ENCODE assay signal across 26 cellular contexts in the genomic region with DNA sequence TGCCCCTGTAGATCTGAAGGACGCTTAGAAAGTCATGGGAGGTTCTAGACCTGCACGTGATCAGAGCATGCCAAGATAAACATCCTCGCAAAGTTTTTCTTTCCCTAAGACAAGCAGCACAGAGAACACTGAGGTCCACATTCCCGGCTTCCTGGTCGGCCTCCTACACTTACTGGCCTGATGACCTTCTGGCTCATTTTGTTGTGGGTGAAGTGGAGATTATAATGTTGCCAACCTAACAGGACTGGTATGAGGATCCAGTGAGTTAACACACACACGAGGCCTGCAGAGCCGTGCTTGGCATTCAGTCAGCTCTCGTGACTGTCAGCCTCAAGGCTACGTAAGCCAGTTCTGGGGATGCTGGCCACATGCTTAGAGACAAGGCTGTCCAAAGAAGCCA.
A peak's percentile ranks its signal among the peaks of the same experiment; 100 is the strongest.
DNase-seq lines count a peak whose midpoint lies in the region; FAIRE-seq and TF ChIP-seq lines count a peak whose summit lies in the region.
"Had no signal": no experiment of that assay in that cellular context is flagged by ENCODE, and none has a peak within 500 bp of the region (broad histone marks: within the 10 kb centered on the region; RNA-seq: fewer than 3 reads in every experiment).

No MANE protein-coding gene starts in this region.

- WGBS in small intestine, 3 donors = 64 to 72% (median 67%) methylated on average over 9 of the region's 9 CpGs
- 27% methylated on average over 7 of the region's 9 CpGs for WGBS in SK-N-SH (ENCODE audit: low lambda C conversion rate)

- H3K4me3 ChIP-seq in fibroblast of mammary gland (ENCODE audit: control insufficient read depth, low read depth, low read length) = no peak overlapping the region
- no peak overlapping the region for H3K4me3 ChIP-seq in small intestine (ENCODE audit: low read depth in 1 of 2, low read length in 2 of 2)
- no peak overlapping the region for H3K4me3 ChIP-seq in SK-N-SH (ENCODE audit: low read depth in 2 of 2, low read length in 1 of 2)
- H3K4me3 ChIP-seq: esophagus squamous epithelium, Peyer's patch, skin epidermis had no signal

- POLR2A ChIA-PET in SK-N-SH (lab: Yijun Ruan, JAX) = no interaction called here

- no peaks in the 10 kb centered on the region for H4K20me1 ChIP-seq in SK-N-SH (ENCODE audit: insufficient read depth)

- H3K9me3 ChIP-seq in small intestine (ENCODE audit: control insufficient read depth, low read depth) = no peaks in the 10 kb centered on the region
- H3K9me3 ChIP-seq in SK-N-SH = no peaks in the 10 kb centered on the region
- H3K9me3 ChIP-seq: esophagus squamous epithelium, Peyer's patch had no signal

- H2AFZ ChIP-seq in SK-N-SH (ENCODE audit: low read depth) = no peak overlapping the region

- H3K27ac ChIP-seq in small intestine (ENCODE audit: low read depth in 1 of 2, low read length in 1 of 2) = no peak overlapping the region
- H3K27ac ChIP-seq in SK-N-SH (ENCODE audit: low read depth in 2 of 2, low read length in 1 of 2) = no peak overlapping the region
- H3K27ac ChIP-seq: esophagus squamous epithelium, Peyer's patch, skin epidermis had no signal

- no peaks in the 10 kb centered on the region for H3K79me2 ChIP-seq in SK-N-SH (ENCODE audit: insufficient read depth)

- no peak overlapping the region for H3K9ac ChIP-seq in SK-N-SH

- TF ChIP-seq EP300 in SK-N-SH (IDR thresholded peaks at IDR 0.05; ENCODE audit: borderline replicate concordance in 1 of 2, low read depth in 1 of 2, low read length in 1 of 2) = no peak

- CTCF ChIA-PET in SK-N-SH (lab: Yijun Ruan, JAX) = no interaction called here

- H3K36me3 ChIP-seq in small intestine (ENCODE audit: control insufficient read depth in 2 of 2, insufficient read depth in 2 of 2, low read length in 2 of 2) = no peaks in the 10 kb centered on the region
- H3K36me3 ChIP-seq in SK-N-SH (replicated peaks in 1 of 2; ENCODE audit: control insufficient read depth in 1 of 2, insufficient read depth in 2 of 2, low read length in 1 of 2) = no peaks in the 10 kb centered on the region
- H3K36me3 ChIP-seq: esophagus squamous epithelium, Peyer's patch had no signal

- FAIRE-seq in small intestine (lab: Jason Lieb, UNC) = no peak
- FAIRE-seq: bronchial epithelial cell, G401.6, GM12891 had no signal

- DNase-seq in NCI-H345 (lab: John Stamatoyannopoulos, UW) = peak; percentile 37
- no peak for DNase-seq in NCI-H345 treated with DMSO at 0.1 percent for 48 hours (lab: John Stamatoyannopoulos, UW; ENCODE audit: unreplicated experiment)
- peak; percentile 73 for DNase-seq in NCI-H1092 treated with DMSO at 0.1 percent for 48 hours (lab: John Stamatoyannopoulos, UW)
- DNase-seq in fibroblast of mammary gland (ENCODE audit: low read depth) = peak; percentile 5
- peak; percentile 2 for DNase-seq in small intestine
- no peak for DNase-seq in EL
- DNase-seq in SK-N-SH = no peak
- DNase-seq in NOMO-1 treated with DMSO at 0.1 percent for 48 hours (lab: John Stamatoyannopoulos, UW; ENCODE audit: unreplicated experiment) = no peak
- DNase-seq: 8988T; activated CD4-positive, alpha-beta T cell treated with anti-CD3 and anti-CD28 coated beads, Interleukin-2, amount 50 U/mL, for 48 hours; activated naive CD8-positive, alpha-beta T cell treated with anti-CD3 and anti-CD28 coated beads for 36 hours; activated T-cell treated with anti-CD3 and anti-CD28 coated beads, Interleukin-2, amount 50 U/mL, for 48 hours; CD4-positive, CD25-positive, alpha-beta regulatory T cell; esophagus squamous epithelium; hippocampal formation; Karpas-422; NCI-H146; NCI-H510A treated with DMSO at 0.1 percent for 48 hours; occipital lobe; Peyer's patch; stimulated activated CD4-positive, alpha-beta T cell treated with anti-CD3 and anti-CD28 coated beads, Interleukin-4, amount 100 ng/mL, for 4 hours; SW 1271 had no signal

- no peaks in the 10 kb centered on the region for H3F3A ChIP-seq in SK-N-SH (replicated peaks; ENCODE audit: insufficient read depth)

- H3K27me3 ChIP-seq in small intestine (ENCODE audit: control insufficient read depth in 2 of 2, insufficient read depth in 2 of 2, low read length in 2 of 2) = no peaks in the 10 kb centered on the region
- no peaks in the 10 kb centered on the region for H3K27me3 ChIP-seq in SK-N-SH (ENCODE audit: insufficient read depth)
- H3K27me3 ChIP-seq: esophagus squamous epithelium, Peyer's patch had no signal

- no peak overlapping the region for H3K4me2 ChIP-seq in SK-N-SH

- H3K4me1 ChIP-seq in small intestine (ENCODE audit: control insufficient read depth in 2 of 2, insufficient read depth in 1 of 2, low read depth in 1 of 2, low read length in 1 of 2) (no peaks in the 10 kb centered on the region), SK-N-SH (ENCODE audit: control insufficient read depth in 1 of 2, insufficient read depth in 2 of 2, low read depth in 1 of 2, low read length in 1 of 2) (no peaks in the 10 kb centered on the region)
- H3K4me1 ChIP-seq: esophagus squamous epithelium, Peyer's patch had no signal

- H3K9me2 ChIP-seq in SK-N-SH = no peaks in the 10 kb centered on the region

- no peak for TF ChIP-seq RAD21 in SK-N-SH (IDR thresholded peaks at IDR 0.05; ENCODE audit: low read length)

- TF ChIP-seq CTCF in fibroblast of mammary gland (conservative IDR thresholded peaks at IDR 0.05; ENCODE audit: control insufficient read depth, insufficient read depth, low read depth, low read length) = no peak
- no peak for TF ChIP-seq CTCF in SK-N-SH (IDR thresholded peaks at IDR 0.05)

TF ChIP-seq in SK-N-SH, 30 proteins besides CTCF, POLR2A, EP300 and RAD21:
- TF ChIP-seq, protein P1, sequence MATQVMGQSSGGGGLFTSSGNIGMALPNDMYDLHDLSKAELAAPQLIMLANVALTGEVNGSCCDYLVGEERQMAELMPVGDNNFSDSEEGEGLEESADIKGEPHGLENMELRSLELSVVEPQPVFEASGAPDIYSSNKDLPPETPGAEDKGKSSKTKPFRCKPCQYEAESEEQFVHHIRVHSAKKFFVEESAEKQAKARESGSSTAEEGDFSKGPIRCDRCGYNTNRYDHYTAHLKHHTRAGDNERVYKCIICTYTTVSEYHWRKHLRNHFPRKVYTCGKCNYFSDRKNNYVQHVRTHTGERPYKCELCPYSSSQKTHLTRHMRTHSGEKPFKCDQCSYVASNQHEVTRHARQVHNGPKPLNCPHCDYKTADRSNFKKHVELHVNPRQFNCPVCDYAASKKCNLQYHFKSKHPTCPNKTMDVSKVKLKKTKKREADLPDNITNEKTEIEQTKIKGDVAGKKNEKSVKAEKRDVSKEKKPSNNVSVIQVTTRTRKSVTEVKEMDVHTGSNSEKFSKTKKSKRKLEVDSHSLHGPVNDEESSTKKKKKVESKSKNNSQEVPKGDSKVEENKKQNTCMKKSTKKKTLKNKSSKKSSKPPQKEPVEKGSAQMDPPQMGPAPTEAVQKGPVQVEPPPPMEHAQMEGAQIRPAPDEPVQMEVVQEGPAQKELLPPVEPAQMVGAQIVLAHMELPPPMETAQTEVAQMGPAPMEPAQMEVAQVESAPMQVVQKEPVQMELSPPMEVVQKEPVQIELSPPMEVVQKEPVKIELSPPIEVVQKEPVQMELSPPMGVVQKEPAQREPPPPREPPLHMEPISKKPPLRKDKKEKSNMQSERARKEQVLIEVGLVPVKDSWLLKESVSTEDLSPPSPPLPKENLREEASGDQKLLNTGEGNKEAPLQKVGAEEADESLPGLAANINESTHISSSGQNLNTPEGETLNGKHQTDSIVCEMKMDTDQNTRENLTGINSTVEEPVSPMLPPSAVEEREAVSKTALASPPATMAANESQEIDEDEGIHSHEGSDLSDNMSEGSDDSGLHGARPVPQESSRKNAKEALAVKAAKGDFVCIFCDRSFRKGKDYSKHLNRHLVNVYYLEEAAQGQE (IDR thresholded peaks at IDR 0.05; ENCODE audit: low read depth, low read length) = no peak
- TF ChIP-seq TEAD4 (IDR thresholded peaks at IDR 0.05; ENCODE audit: borderline replicate concordance, insufficient read depth) (no peak), RFX5 (IDR thresholded peaks at IDR 0.05; ENCODE audit: low read length) (no peak), EZH2phosphoT487 (IDR thresholded peaks at IDR 0.05; ENCODE audit: borderline replicate concordance, low read depth) (no peak), CHD2 (IDR thresholded peaks at IDR 0.05; ENCODE audit: low read length, partially characterized antibody) (no peak), GABPA (IDR thresholded peaks at IDR 0.05; ENCODE audit: low read depth) (no peak), GATA2 (CRISPR knock-in tag; IDR thresholded peaks at IDR 0.05) (no peak)
- TF ChIP-seq, protein P2, sequence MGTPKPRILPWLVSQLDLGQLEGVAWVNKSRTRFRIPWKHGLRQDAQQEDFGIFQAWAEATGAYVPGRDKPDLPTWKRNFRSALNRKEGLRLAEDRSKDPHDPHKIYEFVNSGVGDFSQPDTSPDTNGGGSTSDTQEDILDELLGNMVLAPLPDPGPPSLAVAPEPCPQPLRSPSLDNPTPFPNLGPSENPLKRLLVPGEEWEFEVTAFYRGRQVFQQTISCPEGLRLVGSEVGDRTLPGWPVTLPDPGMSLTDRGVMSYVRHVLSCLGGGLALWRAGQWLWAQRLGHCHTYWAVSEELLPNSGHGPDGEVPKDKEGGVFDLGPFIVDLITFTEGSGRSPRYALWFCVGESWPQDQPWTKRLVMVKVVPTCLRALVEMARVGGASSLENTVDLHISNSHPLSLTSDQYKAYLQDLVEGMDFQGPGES (IDR thresholded peaks at IDR 0.05; ENCODE audit: low read depth, low read length) = no peak

Comparison
In these comparisons a context has a peak if more than half of its experiments do, and no peak if none do; other contexts are left out.
1. DNase-seq: peak in NCI-H345 (single experiment), NCI-H1092 treated with DMSO at 0.1 percent for 48 hours (single experiment), fibroblast of mammary gland (single experiment) and small intestine (single experiment); none in NCI-H345 treated with DMSO at 0.1 percent for 48 hours (single experiment), EL (single experiment), SK-N-SH (single experiment) and NOMO-1 treated with DMSO at 0.1 percent for 48 hours (single experiment).